ENCODE assay signal across 8 cellular contexts in the genomic region with DNA sequence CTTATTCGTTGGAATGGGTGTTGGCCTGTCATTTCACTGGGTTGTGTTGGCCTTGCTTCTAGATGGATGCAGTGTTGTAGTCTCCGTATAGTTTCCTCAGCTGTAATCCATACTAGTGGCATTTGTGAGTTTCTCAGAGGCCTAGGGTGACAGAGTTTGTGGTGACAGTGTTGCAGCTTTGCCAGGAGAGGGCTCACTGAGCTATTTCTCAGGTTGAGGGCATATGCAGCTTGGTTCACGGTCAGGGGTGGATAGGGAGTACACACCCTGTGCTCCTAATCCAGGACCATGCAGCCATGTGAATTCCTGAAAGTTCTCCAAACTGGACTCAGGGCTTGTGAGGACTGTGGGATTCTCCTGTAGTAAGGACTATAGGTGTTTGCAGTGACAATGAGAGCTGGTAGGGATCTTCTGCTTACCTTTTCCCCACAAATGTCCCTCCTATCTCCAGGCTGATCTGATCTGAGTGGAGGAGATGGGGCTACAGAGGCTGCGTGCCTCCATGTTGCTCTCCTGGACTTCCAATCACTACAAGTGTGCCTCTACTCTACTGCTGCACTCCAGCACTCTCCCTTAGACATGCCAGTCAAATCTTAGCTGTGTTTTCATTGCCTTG.
A peak's percentile ranks its signal among the peaks of the same experiment; 100 is the strongest.
DNase-seq lines count a peak whose midpoint lies in the region.

No MANE protein-coding gene starts in this region.

- H3K9ac ChIP-seq in adipocyte (ENCODE audit: low read length) (no peak overlapping the region), mesendoderm (ENCODE audit: low read length) (no peak overlapping the region)

- no peak overlapping the region for H4K8ac ChIP-seq in mesendoderm (ENCODE audit: low read depth, low read length)

- no peak overlapping the region for H3K4me2 ChIP-seq in mesendoderm (ENCODE audit: low read length)

- no peak overlapping the region for H2BK5ac ChIP-seq in mesendoderm (ENCODE audit: low read length)

- no CpG with 5 or more reads among the region's 4 CpGs for WGBS in mesendoderm (ENCODE audit: extremely low coverage, insufficient coverage, low lambda C conversion rate)

- peak; percentile 59 for DNase-seq in NCI-H510A treated with DMSO at 0.1 percent for 48 hours (lab: John Stamatoyannopoulos, UW)
- no peak for DNase-seq in NCI-H510A (lab: John Stamatoyannopoulos, UW)
- peak; percentile 89 for DNase-seq in H4 (ENCODE audit: low spot score)
- DNase-seq in NCI-H1048 (lab: John Stamatoyannopoulos, UW), result peak; percentile 6
- peak; percentile 51 for DNase-seq in adipocyte (ENCODE audit: low read depth)
- DNase-seq in mesendoderm, result peak; percentile 81
- no peak for DNase-seq in GM03348 (ENCODE audit: low spot score)
- DNase-seq in cortex of kidney (lab: John Stamatoyannopoulos, UW), result no peak

- H3K27ac ChIP-seq in mesendoderm (ENCODE audit: low read depth, low read length), result no peak overlapping the region

- H4K5ac ChIP-seq in mesendoderm (ENCODE audit: low read length), result peak overlapping the region; percentile 33

- H3K36me3 ChIP-seq in adipocyte (ENCODE audit: control insufficient read depth, insufficient read depth, low read length, severe bottlenecking), result no peaks in the 10 kb centered on the region
- H3K36me3 ChIP-seq in mesendoderm (ENCODE audit: control insufficient read depth, insufficient read depth, low read length), result no peaks in the 10 kb centered on the region

- no peak overlapping the region for H2BK15ac ChIP-seq in mesendoderm (replicated peaks; ENCODE audit: low read depth)

- no peaks in the 10 kb centered on the region for H3K4me1 ChIP-seq in adipocyte (ENCODE audit: control insufficient read depth, insufficient read depth, low read length)
- H3K4me1 ChIP-seq in mesendoderm (ENCODE audit: control insufficient read depth, low read depth, low read length), result no peaks in the 10 kb centered on the region

- no peak overlapping the region for H3K18ac ChIP-seq in mesendoderm (ENCODE audit: low read length)

- H3K79me2 ChIP-seq in mesendoderm (ENCODE audit: control insufficient read depth, insufficient read depth, low read length), result no peaks in the 10 kb centered on the region

- no peak overlapping the region for H2BK120ac ChIP-seq in mesendoderm (ENCODE audit: low read depth, low read length)

- no peaks in the 10 kb centered on the region for H3K27me3 ChIP-seq in adipocyte (replicated peaks; ENCODE audit: control insufficient read depth, insufficient read depth, low read length)
- H3K27me3 ChIP-seq in mesendoderm (ENCODE audit: insufficient read depth, low read length, poor library complexity), result no peaks in the 10 kb centered on the region

- H3K9me3 ChIP-seq in adipocyte (ENCODE audit: control insufficient read depth, low read length), result no peaks in the 10 kb centered on the region

- H3K56ac ChIP-seq in mesendoderm (ENCODE audit: low read length), result peak overlapping the region; percentile 49

- no peak overlapping the region for H3K4ac ChIP-seq in mesendoderm (ENCODE audit: low read depth, low read length)

- no peak overlapping the region for H3K23ac ChIP-seq in mesendoderm (ENCODE audit: low read length)

- no peak overlapping the region for H3K4me3 ChIP-seq in adipocyte (ENCODE audit: low read length)
- no peak overlapping the region for H3K4me3 ChIP-seq in mesendoderm (ENCODE audit: low read length)

- peak overlapping the region; percentile 79 for H2AK5ac ChIP-seq in mesendoderm (ENCODE audit: low read length)

- H3K79me1 ChIP-seq in mesendoderm (ENCODE audit: low read length), result no peaks in the 10 kb centered on the region

Comparison
In these comparisons a context has a peak if more than half of its experiments do, and no peak if none do; other contexts are left out.
1. DNase-seq: peak in NCI-H510A treated with DMSO at 0.1 percent for 48 hours (single experiment), H4 (single experiment), NCI-H1048 (single experiment), adipocyte (single experiment) and mesendoderm (single experiment); none in NCI-H510A (single experiment), GM03348 (single experiment) and cortex of kidney (single experiment).